Comparison of ENCODE assay signal across 8 cellular contexts in the genomic region with DNA sequence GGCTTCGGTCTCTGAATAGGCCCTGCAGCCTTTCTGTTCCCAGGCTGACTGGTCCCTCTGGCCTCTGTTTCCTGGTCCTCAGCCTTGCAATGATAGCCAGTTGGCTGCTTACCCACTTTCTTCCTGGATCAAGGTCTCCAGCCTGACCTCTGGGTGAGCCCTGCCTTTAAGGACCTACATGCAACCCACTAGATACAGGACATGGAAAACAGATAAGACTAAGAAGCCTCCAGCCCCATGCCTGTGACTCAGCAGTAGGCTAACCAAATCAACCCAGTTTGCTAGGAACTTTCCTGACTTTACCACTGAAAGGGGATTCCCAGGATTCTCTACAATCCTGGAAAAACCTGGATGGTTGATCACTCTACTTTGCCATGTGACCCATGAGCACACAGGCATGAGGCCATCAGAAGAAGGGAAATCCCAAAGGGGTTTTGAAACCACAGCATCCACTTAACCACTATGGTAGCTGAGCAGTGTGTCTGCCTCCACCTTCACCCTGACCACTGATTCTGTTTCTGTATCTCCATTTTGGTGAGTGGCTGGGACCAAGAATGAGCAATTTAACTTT.
DNase-seq lines count a peak whose midpoint lies in the region; ATAC-seq and TF ChIP-seq lines count a peak whose summit lies in the region.

No MANE protein-coding gene starts in this region.

- H3K9me3 ChIP-seq in heart left ventricle (no peaks in the 10 kb centered on the region), upper lobe of right lung (no peaks in the 10 kb centered on the region), SJCRH30 (replicated peaks) (no peaks in the 10 kb centered on the region)

- peaks cover 4 to 51% (median 21%) of the 10 kb centered on the region in 12 donors for H3K4me1 ChIP-seq in heart left ventricle
- peaks cover 3% of the 10 kb centered on the region for H3K4me1 ChIP-seq in upper lobe of right lung
- H3K4me1 ChIP-seq in SJCRH30 = no peaks in the 10 kb centered on the region

- no peaks in the 10 kb centered on the region for H3K36me3 Mint-ChIP-seq in activated naive CD4-positive, alpha-beta T cell treated with anti-CD3 and anti-CD28 coated beads, Interleukin-2, amount 50 U/mL, for 72 hours
- H3K36me3 Mint-ChIP-seq in activated naive CD4-positive, alpha-beta T cell treated with anti-CD3 and anti-CD28 coated beads, Interleukin-2, amount 10 ng/mL, durations not matched to agents 7 days and 5 days = no peaks in the 10 kb centered on the region

- H3K4me3 ChIP-seq in heart left ventricle (no peak overlapping the region), upper lobe of right lung (no peak overlapping the region), SJCRH30 (no peak overlapping the region)

- peak; percentile 53 to 87 for ATAC-seq in activated naive CD4-positive, alpha-beta T cell treated with anti-CD3 and anti-CD28 coated beads, Interleukin-2, amount 50 U/mL, for 72 hours
- ATAC-seq in heart left ventricle = peak in 3 of 4 donors; percentile 46 to 64 (median 62)
- ATAC-seq in upper lobe of right lung = peak; percentile 22
- ATAC-seq in GM21529 (IDR thresholded peaks at IDR 0.05; ENCODE audit: unreplicated experiment) = no peak

- TF ChIP-seq CTCF in RWPE1 (conservative IDR thresholded peaks at IDR 0.05; ENCODE audit: low read depth) (no peak), heart left ventricle (IDR thresholded peaks at IDR 0.05) (no peak), upper lobe of right lung (IDR thresholded peaks at IDR 0.05) (no peak)

- no peak for DNase-seq in activated naive CD4-positive, alpha-beta T cell treated with anti-CD3 and anti-CD28 coated beads, Interleukin-2, amount 50 U/mL, for 72 hours (ENCODE audit: low spot score in 2 of 2)
- DNase-seq in activated naive CD4-positive, alpha-beta T cell treated with anti-CD3 and anti-CD28 coated beads, Interleukin-2, amount 10 ng/mL, durations not matched to agents 7 days and 5 days = no peak
- DNase-seq in RWPE1 (ENCODE audit: low spot score) (peak; percentile 5), heart left ventricle (peak in 2 of 5 donors; percentile 31 to 40), upper lobe of right lung (no peak), activated gamma-delta T cell treated with Interleukin-2 at 50 U/mL for 16 hours (no peak), SJCRH30 (no peak)

- 51 to 55% (median 53%) methylated on average over 1 of the region's 1 CpG for WGBS in heart left ventricle, 4 donors

- H3K9me3 Mint-ChIP-seq in activated naive CD4-positive, alpha-beta T cell treated with anti-CD3 and anti-CD28 coated beads, Interleukin-2, amount 50 U/mL, for 72 hours = peaks cover 0 to 4% of the 10 kb centered on the region in 2 donors
- H3K9me3 Mint-ChIP-seq in activated naive CD4-positive, alpha-beta T cell treated with anti-CD3 and anti-CD28 coated beads, Interleukin-2, amount 10 ng/mL, durations not matched to agents 7 days and 5 days = no peaks in the 10 kb centered on the region

- intact Hi-C loops in heart left ventricle (cut with DNase I) (loop anchor here in 4 of 10 donors (10.0 kb wide), 3 partner anchors 153 to 183 kb away; no protein-coding TSS in a partner anchor), upper lobe of right lung (cut with DNase I) (no loop called here)

- H3K36me3 ChIP-seq in heart left ventricle = no peaks in the 10 kb centered on the region
- no peaks in the 10 kb centered on the region for H3K36me3 ChIP-seq in upper lobe of right lung
- H3K36me3 ChIP-seq in SJCRH30 = no peaks in the 10 kb centered on the region

- no peak for TF ChIP-seq POLR2A in heart left ventricle (IDR thresholded peaks at IDR 0.05)

- no peak overlapping the region for H3K27ac ChIP-seq in RWPE1
- H3K27ac ChIP-seq in heart left ventricle = peak overlapping the region in 4 of 12 donors; percentile 3 to 48 (median 31)
- no peak overlapping the region for H3K27ac ChIP-seq in upper lobe of right lung
- H3K27ac ChIP-seq in SJCRH30 = no peak overlapping the region

- H3K27ac Mint-ChIP-seq in activated naive CD4-positive, alpha-beta T cell treated with anti-CD3 and anti-CD28 coated beads, Interleukin-2, amount 50 U/mL, for 72 hours = no peak overlapping the region
- H3K27ac Mint-ChIP-seq in activated naive CD4-positive, alpha-beta T cell treated with anti-CD3 and anti-CD28 coated beads, Interleukin-2, amount 10 ng/mL, durations not matched to agents 7 days and 5 days = no peak overlapping the region

- no peaks in the 10 kb centered on the region for H3K4me1 Mint-ChIP-seq in activated naive CD4-positive, alpha-beta T cell treated with anti-CD3 and anti-CD28 coated beads, Interleukin-2, amount 10 ng/mL, durations not matched to agents 7 days and 5 days

- CTCF ChIA-PET in activated naive CD4-positive, alpha-beta T cell treated with anti-CD3 and anti-CD28 coated beads, Interleukin-2, amount 10 ng/mL, durations not matched to agents 7 days and 5 days (lab: Charles Lee) = no interaction called here
- CTCF ChIA-PET in RWPE1 (lab: Yijun Ruan, JAX) = interaction anchor here (0.6 kb wide), 2 partner anchors 25 to 306 kb away, joined by 3 read pairs; no protein-coding TSS in a partner anchor

- POLR2A ChIA-PET in RWPE1 (lab: Yijun Ruan, JAX; ENCODE audit: low non-redundant PET) = no interaction called here

- no peaks in the 10 kb centered on the region for H3K27me3 Mint-ChIP-seq in activated naive CD4-positive, alpha-beta T cell treated with anti-CD3 and anti-CD28 coated beads, Interleukin-2, amount 10 ng/mL, durations not matched to agents 7 days and 5 days

- H3K27me3 ChIP-seq in heart left ventricle (no peaks in the 10 kb centered on the region), upper lobe of right lung (no peaks in the 10 kb centered on the region), SJCRH30 (peaks cover 1% of the 10 kb centered on the region; the same call in 1 of the 2 replicates)

- H3K4me3 Mint-ChIP-seq in activated naive CD4-positive, alpha-beta T cell treated with anti-CD3 and anti-CD28 coated beads, Interleukin-2, amount 10 ng/mL, durations not matched to agents 7 days and 5 days = no peak overlapping the region
